In genomic region chr1:44739361-44740178, GRCh38 we compare ENCODE assay signal across 1 cellular context.
TF ChIP-seq lines count a peak whose summit lies in the region.

TSS of gene KIF2C (plus strand) at chr1:44739837. CDS start at chr1:44739933, 96 bp downstream.

TF ChIP-seq in SK-N-SH, 30 proteins besides CTCF, POLR2A, EP300 and RAD21 (continued from another document):
- 0 out of 2 replicates have a peak, but pooled peaks have one; percentile 3 for TF ChIP-seq REST (IDR thresholded peaks at IDR 0.05; ENCODE audit: low read depth, low read length)
- no peak for TF ChIP-seq FOSL2 (IDR thresholded peaks at IDR 0.05; ENCODE audit: borderline replicate concordance, low read depth)
- TF ChIP-seq CHD2 (IDR thresholded peaks at IDR 0.05; ENCODE audit: low read length, partially characterized antibody): peak; percentile 58
